Comparison of ENCODE assay signal across 1 cellular context in genomic region chr4:38967260-38968095, GRCh38.
A peak's percentile ranks its signal among the peaks of the same experiment; 100 is the strongest.
TF ChIP-seq lines count a peak whose summit lies in the region.

No MANE protein-coding gene starts in this region.

TF ChIP-seq in K562, 482 proteins besides CTCF, POLR2A, EP300 and RAD21 (continued from another document and continues in another):
- TF ChIP-seq ZNF354B (CRISPR knock-in tag; IDR thresholded peaks at IDR 0.05): no peak
- TF ChIP-seq CHAMP1 (IDR thresholded peaks at IDR 0.05): no peak
- TF ChIP-seq NR4A1 (CRISPR knock-in tag; IDR thresholded peaks at IDR 0.05): no peak
- TF ChIP-seq NR4A1 (tag; IDR thresholded peaks at IDR 0.05): no peak
- no peak for TF ChIP-seq TGIF2 (CRISPR knock-in tag; IDR thresholded peaks at IDR 0.05)
- no peak for TF ChIP-seq ZFX (CRISPR knock-in tag; IDR thresholded peaks at IDR 0.05)
- no peak for TF ChIP-seq SMAD1 (IDR thresholded peaks at IDR 0.05; ENCODE audit: low read depth, low read length, partially characterized antibody)
- no peak for TF ChIP-seq ZNF586 (CRISPR knock-in tag; conservative IDR thresholded peaks at IDR 0.05)
- TF ChIP-seq ZNF12 (CRISPR knock-in tag; IDR thresholded peaks at IDR 0.05): no peak
- 0 out of 2 replicates have a peak, but pooled peaks have one; percentile 33 for TF ChIP-seq ZNF668 (CRISPR knock-in tag; IDR thresholded peaks at IDR 0.05)
- TF ChIP-seq PCBP2 (IDR thresholded peaks at IDR 0.05; ENCODE audit: low read depth, low read length, poor library complexity, severe bottlenecking): no peak
- TF ChIP-seq ZNF318 (IDR thresholded peaks at IDR 0.05; ENCODE audit: borderline replicate concordance in 1 of 2, low read depth in 1 of 2): peak in 1 of 2 experiments; percentile 58; a peak in 2 of 4 replicates
- TF ChIP-seq GATA2 (CRISPR knock-in tag; IDR thresholded peaks at IDR 0.05): no peak
- TF ChIP-seq ZBTB5 (IDR thresholded peaks at IDR 0.05): no peak
- TF ChIP-seq ZNF717 (CRISPR knock-in tag; IDR thresholded peaks at IDR 0.05): no peak
- TF ChIP-seq BRCA1 (IDR thresholded peaks at IDR 0.05): no peak
- TF ChIP-seq BRCA1 (CRISPR knock-in tag; IDR thresholded peaks at IDR 0.05): no peak
- no peak for TF ChIP-seq ZC3H4 (CRISPR knock-in tag; IDR thresholded peaks at IDR 0.05; ENCODE audit: borderline replicate concordance)
- no peak for TF ChIP-seq USF2 (CRISPR knock-in tag; IDR thresholded peaks at IDR 0.05)
- no peak for TF ChIP-seq MAFF (IDR thresholded peaks at IDR 0.05; ENCODE audit: low read length)
- TF ChIP-seq ZFPM2 (CRISPR knock-in tag; IDR thresholded peaks at IDR 0.05): no peak
- no peak for TF ChIP-seq ZFP91 (CRISPR knock-in tag; IDR thresholded peaks at IDR 0.05)
- TF ChIP-seq THRA (IDR thresholded peaks at IDR 0.05): no peak
- no peak for TF ChIP-seq KDM4B (IDR thresholded peaks at IDR 0.05; ENCODE audit: borderline replicate concordance in 2 of 2, low read depth in 1 of 2)
- no peak for TF ChIP-seq CREB3L1 (IDR thresholded peaks at IDR 0.05; ENCODE audit: borderline replicate concordance, low read depth)
- no peak for TF ChIP-seq STAG1 (CRISPR knock-in tag; IDR thresholded peaks at IDR 0.05; ENCODE audit: borderline replicate concordance)
- TF ChIP-seq PYGO2 (tag; IDR thresholded peaks at IDR 0.05): no peak
- no peak for TF ChIP-seq SRSF1 (IDR thresholded peaks at IDR 0.05; ENCODE audit: low read depth, low read length)
- peak; percentile 48; the same call in 1 of the 2 replicates for TF ChIP-seq ZNF449 (CRISPR knock-in tag; IDR thresholded peaks at IDR 0.05)
- TF ChIP-seq CBX3 (IDR thresholded peaks at IDR 0.05; ENCODE audit: borderline replicate concordance in 1 of 2, low read length in 2 of 2): no peak
- no peak for TF ChIP-seq ZNF445 (CRISPR knock-in tag; IDR thresholded peaks at IDR 0.05; ENCODE audit: low read depth)
- TF ChIP-seq GTF2F1 (IDR thresholded peaks at IDR 0.05; ENCODE audit: low read depth, low read length): no peak
- no peak for TF ChIP-seq SRSF7 (optimal IDR thresholded peaks at IDR 0.05; ENCODE audit: low read depth, low read length)
- TF ChIP-seq SIN3B (IDR thresholded peaks at IDR 0.05; ENCODE audit: low read depth): no peak
